In the genomic region with DNA sequence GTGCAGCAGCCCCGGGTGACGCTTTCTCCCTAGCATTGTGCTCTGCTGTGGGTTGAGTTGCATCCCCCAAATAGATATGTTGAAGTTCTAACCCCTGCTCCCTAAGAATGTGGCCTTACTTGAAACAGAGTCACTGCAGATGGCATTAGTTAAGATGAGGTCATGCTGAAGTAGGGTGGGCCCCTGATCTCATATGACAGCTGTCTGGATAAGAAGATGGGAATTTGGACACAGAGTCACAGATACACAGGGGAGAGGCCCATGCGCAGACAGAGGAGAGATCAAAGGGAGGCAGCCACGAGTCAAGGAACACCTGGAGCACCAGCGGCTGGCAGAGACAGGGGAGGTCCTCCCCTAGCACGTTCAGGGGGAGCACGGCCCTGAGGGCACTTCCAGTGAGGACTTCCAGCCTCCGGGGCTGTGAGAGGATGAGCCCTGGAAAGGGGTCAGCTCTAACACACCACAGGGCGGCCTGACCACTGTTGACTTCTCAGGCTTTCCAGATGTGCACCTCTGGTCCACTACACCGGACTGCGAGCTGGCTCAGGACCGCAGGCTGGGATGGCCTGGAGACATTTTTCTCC, we compare ENCODE assay signal across 23 cellular contexts. TPM values are rescaled to one million over a fixed set of nuclear protein-coding genes. Genes with fewer than 3 reads are reported as not detected.
"Had no signal": no experiment of that assay in that cellular context is flagged by ENCODE, and none has a peak within 500 bp of the region (broad histone marks: within the 10 kb centered on the region; RNA-seq: fewer than 3 reads in every experiment).

No MANE protein-coding gene starts in this region.

- H3K9me3 Mint-ChIP-seq: activated CD4-positive, alpha-beta memory T cell treated with anti-CD3 and anti-CD28 coated beads for 36 hours; activated T-helper 1 cell treated with anti-CD3 and anti-CD28 coated beads, Interleukin-12 subunit alpha, Interleukin-12 subunit beta, Interleukin-2, Interleukin-4 antibody, amounts not matched to agents 30 ng/mL and 10 ng/mL and 1 ng/mL, durations not matched to agents 14 hours and 24 hours and 36 hours; mesothelial cell of epicardium; nephron; stimulated activated naive CD8-positive, alpha-beta T cell treated with anti-CD3 and anti-CD28 coated beads, Interleukin-15, Interleukin-2, amounts not matched to agents 100 ng/mL and 50 ng/mL, for 24 hours had no signal

- DNase-seq: activated CD4-positive, alpha-beta memory T cell treated with anti-CD3 and anti-CD28 coated beads for 36 hours; activated gamma-delta T cell treated with Interleukin-2 at 50 U/mL for 16 hours; activated T-cell treated with anti-CD3 and anti-CD28 coated beads for 4 hours; anterior cingulate cortex; esophagus squamous epithelium; glutamatergic neuron; hippocampal formation; left colon; occipital lobe; retina; stimulated activated CD4-positive, alpha-beta T cell treated with anti-CD3 and anti-CD28 coated beads, Interleukin-2, amount 100 ng/mL, for 48 hours; transverse colon; uterus had no signal

- H3K36me3 ChIP-seq: esophagus squamous epithelium, suprapubic skin, transverse colon, uterus had no signal

- H3K9me3 ChIP-seq: esophagus squamous epithelium, suprapubic skin, transverse colon, uterus had no signal

- H3K27ac Mint-ChIP-seq: activated CD4-positive, alpha-beta memory T cell treated with anti-CD3 and anti-CD28 coated beads for 36 hours; activated T-helper 1 cell treated with anti-CD3 and anti-CD28 coated beads, Interleukin-12 subunit alpha, Interleukin-12 subunit beta, Interleukin-2, Interleukin-4 antibody, amounts not matched to agents 30 ng/mL and 10 ng/mL and 1 ng/mL, durations not matched to agents 14 hours and 24 hours and 36 hours; mesothelial cell of epicardium; nephron; stimulated activated naive CD8-positive, alpha-beta T cell treated with anti-CD3 and anti-CD28 coated beads, Interleukin-15, Interleukin-2, amounts not matched to agents 100 ng/mL and 50 ng/mL, for 24 hours had no signal

- H3K4me3 Mint-ChIP-seq: activated CD4-positive, alpha-beta memory T cell treated with anti-CD3 and anti-CD28 coated beads for 36 hours; activated T-helper 1 cell treated with anti-CD3 and anti-CD28 coated beads, Interleukin-12 subunit alpha, Interleukin-12 subunit beta, Interleukin-2, Interleukin-4 antibody, amounts not matched to agents 30 ng/mL and 10 ng/mL and 1 ng/mL, durations not matched to agents 14 hours and 24 hours and 36 hours; brain; mesothelial cell of epicardium; nephron; stimulated activated naive CD8-positive, alpha-beta T cell treated with anti-CD3 and anti-CD28 coated beads, Interleukin-15, Interleukin-2, amounts not matched to agents 100 ng/mL and 50 ng/mL, for 24 hours had no signal

- H3K27ac ChIP-seq: esophagus squamous epithelium, suprapubic skin, transverse colon, uterus had no signal

- H3K4me1 ChIP-seq: uterus had no signal

- H3K4me3 ChIP-seq: coronary artery, esophagus squamous epithelium, lung, suprapubic skin, transverse colon, uterus had no signal

- H3K27me3 ChIP-seq: suprapubic skin, transverse colon, uterus had no signal

- ATAC-seq: left colon had no signal

- H3K36me3 Mint-ChIP-seq: activated CD4-positive, alpha-beta memory T cell treated with anti-CD3 and anti-CD28 coated beads for 36 hours; brain; mesothelial cell of epicardium had no signal

- H3K27me3 Mint-ChIP-seq: activated CD4-positive, alpha-beta memory T cell treated with anti-CD3 and anti-CD28 coated beads for 36 hours; brain; stimulated activated naive CD8-positive, alpha-beta T cell treated with anti-CD3 and anti-CD28 coated beads, Interleukin-15, Interleukin-2, amounts not matched to agents 100 ng/mL and 50 ng/mL, for 24 hours had no signal

RNA-seq across cellular contexts. Expression of a gene that starts 49.9 kb away (rescaled TPM):
- total RNA-seq: activated CD4-positive, alpha-beta memory T cell treated with anti-CD3 and anti-CD28 coated beads for 36 hours; activated T-helper 1 cell treated with anti-CD3 and anti-CD28 coated beads, Interleukin-12 subunit alpha, Interleukin-12 subunit beta, Interleukin-2, Interleukin-4 antibody, amounts not matched to agents 30 ng/mL and 10 ng/mL and 1 ng/mL, durations not matched to agents 14 hours and 24 hours and 36 hours; fibroblast of villous mesenchyme; mesothelial cell of epicardium; occipital lobe; T-helper 2 cell treated with Interferon-gamma antibody and Interleukin-4, amounts not matched to agents 100 ng/mL and 5 ng/mL, for 36 hours had no signal
